ENCODE assay signal across 19 cellular contexts in genomic region chr15:25608926-25609325, GRCh38.
A peak's percentile ranks its signal among the peaks of the same experiment; 100 is the strongest.
DNase-seq lines count a peak whose midpoint lies in the region; ATAC-seq and TF ChIP-seq lines count a peak whose summit lies in the region.
"Had no signal": no experiment of that assay in that cellular context is flagged by ENCODE, and none has a peak within 500 bp of the region (broad histone marks: within the 10 kb centered on the region; RNA-seq: fewer than 3 reads in every experiment).

No MANE protein-coding gene starts in this region.

- H2BK15ac ChIP-seq in neuronal stem cell (ENCODE audit: low read length), result no peak overlapping the region

- no TSS peak for BruUV-seq in Caco-2 (replicated peaks; lab: Mats Ljungman, UMichigan)

- H2AK5ac ChIP-seq in neuronal stem cell (ENCODE audit: low read depth, low read length), result no peak overlapping the region

- no peak overlapping the region for H3K9ac ChIP-seq in neuronal stem cell (ENCODE audit: low read depth, low read length, poor library complexity)
- H3K9ac ChIP-seq: BLaER1 had no signal

- no peak overlapping the region for H3K14ac ChIP-seq in neuronal stem cell (ENCODE audit: low read length)

- H3K4me1 ChIP-seq in Caco-2 (peaks cover 12% of the 10 kb centered on the region), neuronal stem cell (ENCODE audit: control insufficient read depth in 2 of 2, insufficient read depth in 1 of 2, low read depth in 1 of 2, low read length in 2 of 2) (peaks cover 9% of the 10 kb centered on the region in 2 donors), upper lobe of left lung (no peaks in the 10 kb centered on the region), tibial artery (peaks cover 0 to 5% (median 0%) of the 10 kb centered on the region in 4 donors)
- H3K4me1 ChIP-seq: A549, BE2C, BLaER1 had no signal

- H3K9me3 ChIP-seq in Caco-2 (peaks cover 6% of the 10 kb centered on the region; the same call in 1 of the 2 replicates), neuronal stem cell (replicated peaks in 1 of 2; ENCODE audit: control insufficient read depth in 2 of 2, insufficient read depth in 1 of 2, low read depth in 1 of 2, low read length in 2 of 2) (peaks cover 0 to 2% of the 10 kb centered on the region in 2 donors), upper lobe of left lung (no peaks in the 10 kb centered on the region), tibial artery (no peaks in the 10 kb centered on the region)
- H3K9me3 ChIP-seq: A549, BE2C, BLaER1 had no signal

- intact Hi-C loops in Caco-2 (cut with micrococcal nuclease; ENCODE audit: unreplicated experiment) (loop anchor here (5.0 kb wide), 1 partner anchor 63 kb away; no protein-coding TSS in a partner anchor), tibial artery (cut with DNase I; ENCODE audit: low total_unique reads) (no loop called here)

- no peak overlapping the region for H2BK120ac ChIP-seq in neuronal stem cell (ENCODE audit: low read depth, low read length)

- no peaks in the 10 kb centered on the region for H3K9me3 Mint-ChIP-seq in Caco-2 (ENCODE audit: unreplicated experiment)

- no peak for TF ChIP-seq POLR2A in upper lobe of left lung (IDR thresholded peaks at IDR 0.05)

- peaks cover 7% of the 10 kb centered on the region for H3K4me1 Mint-ChIP-seq in Caco-2 (ENCODE audit: low read depth, unreplicated experiment)
- H3K4me1 Mint-ChIP-seq: CD14-positive monocyte; CD4-positive, alpha-beta memory T cell; CD4-positive, CD25-positive, alpha-beta regulatory T cell; CD8-positive, alpha-beta memory T cell had no signal

- H2AFZ ChIP-seq in neuronal stem cell (ENCODE audit: low read length), result no peak overlapping the region

- no peaks in the 10 kb centered on the region for H3K36me3 Mint-ChIP-seq in Caco-2 (ENCODE audit: insufficient read depth, unreplicated experiment)
- H3K36me3 Mint-ChIP-seq: CD14-positive monocyte; CD4-positive, alpha-beta memory T cell; CD4-positive, CD25-positive, alpha-beta regulatory T cell; CD8-positive, alpha-beta memory T cell had no signal

- WGBS in neuronal stem cell (ENCODE audit: extremely low coverage in 2 of 2, insufficient read length in 2 of 2, insufficient replicate concordance in 1 of 2), 2 donors, result no CpG with 5 or more reads among the region's 5 CpGs
- 79 to 83% methylated on average over 5 of the region's 5 CpGs for WGBS in upper lobe of left lung, 2 donors

- H3K27ac ChIP-seq in neuronal stem cell (replicated peaks; ENCODE audit: low read length) (no peak overlapping the region), upper lobe of left lung (peak overlapping the region in 1 of 4 donors; percentile 36), tibial artery (no peak overlapping the region)
- H3K27ac ChIP-seq: 22Rv1, A549, BLaER1 had no signal

- H3K4ac ChIP-seq in neuronal stem cell (ENCODE audit: low read length), result no peak overlapping the region

- peak; percentile 58 to 64 for DNase-seq in Caco-2
- DNase-seq in neuronal stem cell (ENCODE audit: low spot score), result no peak
- no peak for DNase-seq in upper lobe of left lung
- no peak for DNase-seq in tibial artery
- DNase-seq in SHP77 (lab: John Stamatoyannopoulos, UW), result no peak
- DNase-seq: BE2C; C1 segment of cervical spinal cord; Calu3; CD4-positive, alpha-beta memory T cell; CD4-positive, CD25-positive, alpha-beta regulatory T cell; CD8-positive, alpha-beta memory T cell; COR-L47; DMS79 treated with DMSO at 0.1 percent for 48 hours; GDM1 had no signal

- H3K23ac ChIP-seq in neuronal stem cell (ENCODE audit: low read depth, low read length, poor library complexity), result no peak overlapping the region

- H3K4me3 ChIP-seq in Caco-2 (ENCODE audit: low read depth, low read length), result no peak overlapping the region
- H3K4me3 ChIP-seq in neuronal stem cell (ENCODE audit: low read length in 2 of 2), result no peak overlapping the region
- no peak overlapping the region for H3K4me3 ChIP-seq in upper lobe of left lung
- no peak overlapping the region for H3K4me3 ChIP-seq in tibial artery
- H3K4me3 ChIP-seq: A549, BLaER1, GM12878 had no signal

- no peak overlapping the region for H2BK5ac ChIP-seq in neuronal stem cell (ENCODE audit: low read length)

- no peak overlapping the region for H4K91ac ChIP-seq in neuronal stem cell (ENCODE audit: low read depth, low read length, poor library complexity)

- peak overlapping the region; percentile 63 for H2BK12ac ChIP-seq in neuronal stem cell (ENCODE audit: low read length)

- TF ChIP-seq EP300 in upper lobe of left lung (IDR thresholded peaks at IDR 0.05), result no peak

- H3K27ac Mint-ChIP-seq in Caco-2 (ENCODE audit: unreplicated experiment), result no peak overlapping the region
- H3K27ac Mint-ChIP-seq: CD4-positive, alpha-beta memory T cell; CD4-positive, CD25-positive, alpha-beta regulatory T cell; CD8-positive, alpha-beta memory T cell had no signal

- no peaks in the 10 kb centered on the region for H3K27me3 ChIP-seq in Caco-2 (replicated peaks; ENCODE audit: control insufficient read depth, insufficient read depth, low read length)
- no peaks in the 10 kb centered on the region for H3K27me3 ChIP-seq in neuronal stem cell (ENCODE audit: control insufficient read depth in 3 of 3, insufficient read depth in 3 of 3, low read depth in 1 of 3, low read length in 3 of 3)
- H3K27me3 ChIP-seq in upper lobe of left lung, result no peaks in the 10 kb centered on the region
- no peaks in the 10 kb centered on the region for H3K27me3 ChIP-seq in tibial artery
- H3K27me3 ChIP-seq: BE2C, BLaER1 had no signal

- CTCF ChIA-PET in Caco-2 (lab: Charles Lee), result no interaction called here

- no peak overlapping the region for H3K18ac ChIP-seq in neuronal stem cell (ENCODE audit: low read length)

- H3K4me2 ChIP-seq in neuronal stem cell (ENCODE audit: insufficient read depth, low read length, poor library complexity, severe bottlenecking), result no peak overlapping the region
- H3K4me2 ChIP-seq: A549, BLaER1 had no signal

- ATAC-seq in upper lobe of left lung (ENCODE audit: low FRiP score in 2 of 2), result peak; percentile 17 to 57
- ATAC-seq: A549, GM12878 had no signal

- H4K8ac ChIP-seq in neuronal stem cell (ENCODE audit: low read depth, low read length), result no peak overlapping the region

- no peak for TF ChIP-seq CTCF in Caco-2 (IDR thresholded peaks at IDR 0.05; ENCODE audit: insufficient read depth in 1 of 2, low read depth in 1 of 2, low read length in 1 of 2, severe bottlenecking in 1 of 2, unreplicated experiment in 1 of 2)
- TF ChIP-seq CTCF in upper lobe of left lung (IDR thresholded peaks at IDR 0.05), result no peak
- TF ChIP-seq CTCF in tibial artery (IDR thresholded peaks at IDR 0.05), result no peak

- H3K4me3 Mint-ChIP-seq in Caco-2 (ENCODE audit: unreplicated experiment), result no peak overlapping the region
- H3K4me3 Mint-ChIP-seq: CD14-positive monocyte; CD4-positive, alpha-beta memory T cell; CD4-positive, CD25-positive, alpha-beta regulatory T cell; CD8-positive, alpha-beta memory T cell had no signal

- POLR2A ChIA-PET in Caco-2 (lab: Charles Lee), result no interaction called here

- H3K27me3 Mint-ChIP-seq in Caco-2 (ENCODE audit: insufficient read depth, unreplicated experiment), result no peaks in the 10 kb centered on the region
- H3K27me3 Mint-ChIP-seq: CD4-positive, CD25-positive, alpha-beta regulatory T cell had no signal

- H3K36me3 ChIP-seq in Caco-2 (ENCODE audit: control insufficient read depth, insufficient read depth, low read length) (no peaks in the 10 kb centered on the region), neuronal stem cell (replicated peaks in 1 of 2; ENCODE audit: control insufficient read depth in 2 of 2, insufficient read depth in 2 of 2, low read length in 2 of 2) (no peaks in the 10 kb centered on the region), upper lobe of left lung (no peaks in the 10 kb centered on the region), tibial artery (no peaks in the 10 kb centered on the region)
- H3K36me3 ChIP-seq: BE2C, BLaER1 had no signal

- no peaks in the 10 kb centered on the region for H3K79me1 ChIP-seq in neuronal stem cell (ENCODE audit: low read depth, low read length)

Comparison
In these comparisons a context has a peak if more than half of its experiments do, and no peak if none do; other contexts are left out.
1. DNase-seq: peak in Caco-2 (2 of 2); none in neuronal stem cell (single experiment), upper lobe of left lung (0 of 2), tibial artery (0 of 2) and SHP77 (0 of 2).